Comparison of ENCODE assay signal across 18 cellular contexts in genomic region chr3:33058780-33059179, GRCh38.
"Had no signal": no experiment of that assay in that cellular context is flagged by ENCODE, and none has a peak within 500 bp of the region (broad histone marks: within the 10 kb centered on the region; RNA-seq: fewer than 3 reads in every experiment).

No MANE protein-coding gene starts in this region.

- ATAC-seq: activated T-cell treated with anti-CD3 and anti-CD28 coated beads, Interleukin-2, amount 50 U/mL, for 4 hours; mucosa of descending colon; naive thymus-derived CD4-positive, alpha-beta T cell had no signal

- DNase-seq: activated CD4-positive, alpha-beta T cell treated with anti-CD3 and anti-CD28 coated beads, Interleukin-2, amount 50 U/mL, for 48 hours; activated CD4-positive, CD25-positive, alpha-beta regulatory T cell treated with anti-CD3 and anti-CD28 coated beads, Interleukin-2, amount 50 U/mL, for 72 hours; activated effector memory CD4-positive, alpha-beta T cell treated with anti-CD3 and anti-CD28 coated beads, Interleukin-2, amount 50 U/mL, for 16 hours; activated T-cell treated with anti-CD3 and anti-CD28 coated beads, Interleukin-2, amount 50 U/mL, for 4 hours; amniotic stem cell; effector CD4-positive, alpha-beta T cell; foreskin fibroblast; hypothalamus; left ventricle myocardium inferior; mucosa of descending colon; naive thymus-derived CD4-positive, alpha-beta T cell; ovary; stimulated activated CD4-positive, alpha-beta T cell treated with anti-CD3 and anti-CD28 coated beads, Interleukin-12 subunit alpha, Interleukin-12 subunit beta, amount 100 ng/mL, for 4 hours; stimulated activated naive CD4-positive, alpha-beta T cell; transverse colon had no signal

- H3K27me3 ChIP-seq: ovary, transverse colon had no signal

- H3K4me3 Mint-ChIP-seq: activated naive CD8-positive, alpha-beta T cell; activated T-cell treated with anti-CD3 and anti-CD28 coated beads, Interleukin-2, amount 50 U/mL, for 4 hours; naive thymus-derived CD4-positive, alpha-beta T cell; T-helper 2 cell treated with Interferon-gamma antibody and Interleukin-4, amounts not matched to agents 5 μg/mL and 100 μg/mL, for 36 hours had no signal

- H3K4me3 ChIP-seq: coronary artery, left ventricle myocardium inferior, mucosa of descending colon, ovary, transverse colon had no signal

- H3K27ac Mint-ChIP-seq: naive thymus-derived CD4-positive, alpha-beta T cell had no signal

- H3K36me3 ChIP-seq: ovary had no signal

- H3K9me3 ChIP-seq: left ventricle myocardium inferior, mucosa of descending colon, ovary, transverse colon had no signal

- H3K27ac ChIP-seq: coronary artery, left ventricle myocardium inferior, ovary, transverse colon had no signal

- H3K9me3 Mint-ChIP-seq: activated T-cell treated with anti-CD3 and anti-CD28 coated beads, Interleukin-2, amount 50 U/mL, for 4 hours had no signal

- H3K4me1 ChIP-seq: left ventricle myocardium inferior had no signal

- H3K27me3 Mint-ChIP-seq: activated naive CD8-positive, alpha-beta T cell; naive thymus-derived CD4-positive, alpha-beta T cell had no signal
